ENCODE assay signal across 1 cellular context in the genomic region with DNA sequence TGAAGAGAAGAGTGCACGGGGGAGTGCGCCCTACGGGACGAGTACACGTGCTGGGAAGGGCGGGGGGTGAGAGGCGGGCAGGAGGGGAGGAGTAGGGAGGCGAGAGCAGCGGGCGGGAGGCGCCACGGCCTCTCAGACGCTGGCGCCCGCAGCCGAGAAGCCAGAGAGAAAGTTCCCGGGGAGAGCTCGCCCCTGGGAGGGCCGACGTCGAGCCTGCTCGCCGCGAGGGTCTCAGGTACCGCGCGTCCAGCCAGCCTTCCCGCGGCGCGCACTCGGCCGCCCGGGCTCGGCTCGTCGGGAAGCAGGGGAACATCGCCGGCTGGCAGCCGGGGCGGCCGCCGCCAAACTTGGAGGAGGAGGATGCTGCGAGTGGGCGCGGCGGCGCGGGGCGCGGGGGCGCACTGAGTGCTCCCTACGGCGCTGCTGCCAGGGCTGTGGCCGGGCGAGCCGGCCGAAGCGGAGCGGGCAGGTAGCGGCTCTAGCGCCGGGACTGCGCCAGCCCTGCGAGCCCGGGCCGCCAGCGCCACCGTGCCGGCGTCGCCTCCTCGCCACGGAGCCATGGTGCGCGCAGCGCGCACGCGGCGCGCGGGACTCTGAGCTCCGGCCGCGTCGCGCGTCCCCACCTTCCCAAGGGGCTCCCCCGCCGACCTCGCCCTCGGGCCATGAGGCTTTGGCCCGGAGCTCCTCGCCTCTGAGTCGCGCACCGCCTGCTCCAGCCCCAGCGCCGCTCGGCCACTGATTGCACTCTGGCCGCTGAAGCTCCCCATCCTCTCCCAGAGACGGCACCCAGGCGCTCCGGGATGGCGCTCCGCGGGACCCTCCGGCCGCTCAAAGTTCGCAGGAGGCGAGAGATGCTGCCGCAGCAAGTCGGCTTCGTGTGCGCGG.
TF ChIP-seq lines count a peak whose summit lies in the region.

A gene with protein sequence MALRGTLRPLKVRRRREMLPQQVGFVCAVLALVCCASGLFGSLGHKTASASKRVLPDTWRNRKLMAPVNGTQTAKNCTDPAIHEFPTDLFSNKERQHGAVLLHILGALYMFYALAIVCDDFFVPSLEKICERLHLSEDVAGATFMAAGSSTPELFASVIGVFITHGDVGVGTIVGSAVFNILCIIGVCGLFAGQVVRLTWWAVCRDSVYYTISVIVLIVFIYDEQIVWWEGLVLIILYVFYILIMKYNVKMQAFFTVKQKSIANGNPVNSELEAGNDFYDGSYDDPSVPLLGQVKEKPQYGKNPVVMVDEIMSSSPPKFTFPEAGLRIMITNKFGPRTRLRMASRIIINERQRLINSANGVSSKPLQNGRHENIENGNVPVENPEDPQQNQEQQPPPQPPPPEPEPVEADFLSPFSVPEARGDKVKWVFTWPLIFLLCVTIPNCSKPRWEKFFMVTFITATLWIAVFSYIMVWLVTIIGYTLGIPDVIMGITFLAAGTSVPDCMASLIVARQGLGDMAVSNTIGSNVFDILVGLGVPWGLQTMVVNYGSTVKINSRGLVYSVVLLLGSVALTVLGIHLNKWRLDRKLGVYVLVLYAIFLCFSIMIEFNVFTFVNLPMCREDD (plus strand): TSS at position 135 of the 885 bp plus-strand sequence. CDS start 666 bp downstream, at position 801.

TF ChIP-seq in WTC11, 78 proteins besides CTCF, POLR2A, EP300 and RAD21 (continued from another document):
- TF ChIP-seq ARID4B (CRISPR knock-in tag; IDR thresholded peaks at IDR 0.05; ENCODE audit: borderline replicate concordance) (peak; percentile 80; the same call in 1 of the 2 replicates), TP53 (CRISPR knock-in tag; IDR thresholded peaks at IDR 0.05) (peak; percentile 52; the same call in 1 of the 2 replicates), TCF7 (CRISPR knock-in tag; IDR thresholded peaks at IDR 0.05; ENCODE audit: low read depth) (no peak), NR2C2 (CRISPR knock-in tag; IDR thresholded peaks at IDR 0.05) (no peak), HMGA2 (CRISPR knock-in tag; IDR thresholded peaks at IDR 0.05) (no peak), ZNF219 (CRISPR knock-in tag; IDR thresholded peaks at IDR 0.05; ENCODE audit: borderline replicate concordance) (peak; percentile 26; the same call in 1 of the 2 replicates), NFATC4 (CRISPR knock-in tag; IDR thresholded peaks at IDR 0.05) (no peak), TEAD1 (CRISPR knock-in tag; IDR thresholded peaks at IDR 0.05) (peak; percentile 41; the same call in 1 of the 2 replicates), ZNF512 (CRISPR knock-in tag; IDR thresholded peaks at IDR 0.05; ENCODE audit: borderline replicate concordance) (no peak), FOXJ3 (CRISPR knock-in tag; IDR thresholded peaks at IDR 0.05; ENCODE audit: borderline replicate concordance) (no peak), TEAD4 (CRISPR knock-in tag; IDR thresholded peaks at IDR 0.05) (0 out of 2 replicates have a peak, but pooled peaks have one; percentile 21), ZNF317 (CRISPR knock-in tag; IDR thresholded peaks at IDR 0.05; ENCODE audit: borderline replicate concordance, low read depth) (no peak), GTF2I (CRISPR knock-in tag; conservative IDR thresholded peaks at IDR 0.05) (no peak), NR3C1 (CRISPR knock-in tag; conservative IDR thresholded peaks at IDR 0.05; ENCODE audit: low read depth) (no peak), ZNF423 (CRISPR knock-in tag; IDR thresholded peaks at IDR 0.05) (peak; percentile 50; the same call in 1 of the 2 replicates)
- TF ChIP-seq, protein P1, sequence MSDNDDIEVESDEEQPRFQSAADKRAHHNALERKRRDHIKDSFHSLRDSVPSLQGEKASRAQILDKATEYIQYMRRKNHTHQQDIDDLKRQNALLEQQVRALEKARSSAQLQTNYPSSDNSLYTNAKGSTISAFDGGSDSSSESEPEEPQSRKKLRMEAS (CRISPR knock-in tag; IDR thresholded peaks at IDR 0.05) = peak; percentile 52; the same call in 1 of the 2 replicates
